ENCODE assay signal across 9 cellular contexts in genomic region chr3:134299185-134299887, GRCh38. TPM values are rescaled to one million over a fixed set of nuclear protein-coding genes. Genes with fewer than 3 reads are reported as not detected.
A peak's percentile ranks its signal among the peaks of the same experiment; 100 is the strongest.
DNase-seq lines count a peak whose midpoint lies in the region; ATAC-seq, FAIRE-seq and TF ChIP-seq lines count a peak whose summit lies in the region.
"Had no signal": no experiment of that assay in that cellular context is flagged by ENCODE, and none has a peak within 500 bp of the region (broad histone marks: within the 10 kb centered on the region; RNA-seq: fewer than 3 reads in every experiment).

No MANE protein-coding gene starts in this region.

- H3K27me3 ChIP-seq in endothelial cell of umbilical vein (ENCODE audit: control insufficient read depth in 2 of 2, insufficient read depth in 2 of 2, low read length in 2 of 2) (peaks cover 0 to 3% of the 10 kb centered on the region in 2 experiments), ovary (no peaks in the 10 kb centered on the region)

- dilution Hi-C loops in endothelial cell of umbilical vein (cut with MboI; ENCODE audit: extremely low pct_ligation_motif_present, low sequenced_read_pairs) = no loop called here

- TF ChIP-seq CTCF in GM10248 (IDR thresholded peaks at IDR 0.05; ENCODE audit: control extremely low read depth, extremely low read depth, low read depth, missing control alignments) (peak; percentile 22), endothelial cell of umbilical vein (IDR thresholded peaks at IDR 0.05; ENCODE audit: extremely low read depth in 1 of 2, insufficient read depth in 1 of 2, low read depth in 1 of 2, low read length in 2 of 2) (no peak), ovary (IDR thresholded peaks at IDR 0.05) (peak; percentile 42 to 64 (median 52))

- H3K4me2 ChIP-seq in endothelial cell of umbilical vein (ENCODE audit: insufficient read depth, low read length) = no peak overlapping the region

- POLR2A ChIA-PET in GM10248 (lab: Yijun Ruan, JAX) (no interaction called here), endothelial cell of umbilical vein (lab: Charles Lee) (interaction anchor here (0.6 kb wide), 1 partner anchor 368 kb away, joined by 3 read pairs; no protein-coding TSS in a partner anchor)

- no TSS peak for BruUV-seq in endothelial cell of umbilical vein (replicated peaks; lab: Mats Ljungman, UMichigan)

- H3K9ac ChIP-seq in endothelial cell of umbilical vein (replicated peaks; ENCODE audit: extremely low read depth, insufficient read depth, low read length) = no peak overlapping the region

- no peaks in the 10 kb centered on the region for H3K79me2 ChIP-seq in endothelial cell of umbilical vein (ENCODE audit: control insufficient read depth, insufficient read depth, low read length)

- H3K4me3 ChIP-seq in endothelial cell of umbilical vein (replicated peaks in 1 of 3; ENCODE audit: insufficient read depth in 1 of 3, low read depth in 1 of 3, low read length in 3 of 3) = no peak overlapping the region
- H3K4me3 ChIP-seq in ovary = no peak overlapping the region

- H3K36me3 ChIP-seq in endothelial cell of umbilical vein (ENCODE audit: control insufficient read depth in 2 of 2, extremely low read depth in 1 of 2, insufficient read depth in 2 of 2, low read length in 2 of 2) (no peaks in the 10 kb centered on the region), ovary (no peaks in the 10 kb centered on the region)

- H3K9me1 ChIP-seq in endothelial cell of umbilical vein (replicated peaks; ENCODE audit: control insufficient read depth, extremely low read depth, insufficient read depth, low read length) = no peaks in the 10 kb centered on the region

- FAIRE-seq in endothelial cell of umbilical vein (lab: Jason Lieb, UNC) = no peak

- TF ChIP-seq POLR2A in endothelial cell of umbilical vein (IDR thresholded peaks at IDR 0.05; ENCODE audit: low read depth, low read length) = no peak
- no peak for TF ChIP-seq POLR2A in ovary (IDR thresholded peaks at IDR 0.05)

- no peaks in the 10 kb centered on the region for H4K20me1 ChIP-seq in endothelial cell of umbilical vein (replicated peaks; ENCODE audit: control insufficient read depth, extremely low read depth, insufficient read depth, low read length)

- H3K9me3 ChIP-seq in endothelial cell of umbilical vein (replicated peaks; ENCODE audit: control insufficient read depth, insufficient read depth, low read length) (no peaks in the 10 kb centered on the region), ovary (no peaks in the 10 kb centered on the region)

- ATAC-seq in GM19351 (IDR thresholded peaks at IDR 0.05; ENCODE audit: unreplicated experiment) = no peak
- no peak for ATAC-seq in HG03378 (IDR thresholded peaks at IDR 0.05; ENCODE audit: unreplicated experiment)

- 64 to 68% (median 66%) methylated on average over 4 of the region's 4 CpGs for WGBS in ovary, 3 donors

- TF ChIP-seq EP300 in ovary (IDR thresholded peaks at IDR 0.05) = no peak

- DNase-seq in GM10248 (ENCODE audit: extremely low spot score) = no peak
- peak; percentile 12 for DNase-seq in NCI-H128 (lab: John Stamatoyannopoulos, UW; ENCODE audit: unreplicated experiment)
- peak; percentile 22 for DNase-seq in endothelial cell of umbilical vein (ENCODE audit: low read depth, low spot score)
- peak in 1 of 5 donors; percentile 45 for DNase-seq in ovary
- DNase-seq in NK-92 treated with Interleukin-12 subunit alpha and Interleukin-12 subunit beta, amount 100 ng/mL, for 24 hours (lab: John Stamatoyannopoulos, UW) = no peak
- no peak for DNase-seq in GM19240 (ENCODE audit: insufficient read length, low spot score)

- H3K27ac ChIP-seq in endothelial cell of umbilical vein (ENCODE audit: insufficient read depth, low read depth, low read length) = no peak overlapping the region
- peak overlapping the region in 1 of 2 donors; percentile 33 for H3K27ac ChIP-seq in ovary
- H3K27ac ChIP-seq: epithelial cell of prostate had no signal

- CTCF ChIA-PET in GM10248 (lab: Yijun Ruan, JAX) (interaction anchor here (7.4 kb wide), 1 partner anchor 175 kb away, joined by 45 read pairs; no protein-coding TSS in a partner anchor), endothelial cell of umbilical vein (lab: Charles Lee) (interaction anchor here (0.6 to 5.8 kb wide), 9 partner anchors 41 to 481 kb away, joined by 3 to 64 read pairs (median 4); no protein-coding TSS in a partner anchor)

- intact Hi-C loops in endothelial cell of umbilical vein (cut with micrococcal nuclease) = loop anchor here (1.0 kb wide), 2 partner anchors 86 to 369 kb away; no protein-coding TSS in a partner anchor
- intact Hi-C loops in ovary (cut with DNase I) = no loop called here

- H2AFZ ChIP-seq in endothelial cell of umbilical vein (ENCODE audit: low read depth, low read length) = peak overlapping the region; percentile 7

- H3K4me1 ChIP-seq in endothelial cell of umbilical vein (ENCODE audit: control insufficient read depth, extremely low read depth, insufficient read depth, low read length) (no peaks in the 10 kb centered on the region), ovary (ENCODE audit: insufficient read depth) (no peaks in the 10 kb centered on the region)

TF ChIP-seq in endothelial cell of umbilical vein, 7 proteins besides CTCF, POLR2A, EP300 and RAD21:
- TF ChIP-seq GATA2 (IDR thresholded peaks at IDR 0.05; ENCODE audit: insufficient read depth, insufficient read length, low read depth, low read length) (no peak), MYC (IDR thresholded peaks at IDR 0.05; ENCODE audit: low read depth, low read length) (no peak), MAX (IDR thresholded peaks at IDR 0.05; ENCODE audit: insufficient read depth, insufficient read length) (no peak), FOS (IDR thresholded peaks at IDR 0.05; ENCODE audit: borderline replicate concordance, insufficient read depth, low read length) (no peak), EZH2 (IDR thresholded peaks at IDR 0.05; ENCODE audit: borderline replicate concordance, low read depth, low read length, severe bottlenecking) (no peak), POLR2AphosphoS5 (IDR thresholded peaks at IDR 0.05; ENCODE audit: insufficient read depth, low read depth, low read length) (no peak), JUN (IDR thresholded peaks at IDR 0.05; ENCODE audit: borderline replicate concordance, insufficient read depth, insufficient read length, low read depth) (no peak)

RNA-seq across cellular contexts. Expression of gene RYK, which starts 48.7 kb away (rescaled TPM):
- 44.1 and 48.3 TPM in 2 replicates for total RNA-seq in endothelial cell of umbilical vein
- 23.7 and 23.8 TPM in 2 replicates for polyA plus RNA-seq in endothelial cell of umbilical vein
- polyA plus RNA-seq in endothelial cell of umbilical vein (2011; cell fraction: cytosol; rRNA removed) = 22.0 and 24.0 TPM in 2 replicates
- polyA plus RNA-seq in endothelial cell of umbilical vein (2011; cell fraction: nucleus; rRNA removed) = 56.8 and 63.2 TPM in 2 replicates
- polyA plus RNA-seq in endothelial cell of umbilical vein (2012) = 36.5 and 43.3 TPM in 2 replicates
- 57.2 and 67.2 TPM in 2 replicates for polyA minus RNA-seq in endothelial cell of umbilical vein
- 29.9 TPM for polyA minus RNA-seq in endothelial cell of umbilical vein (2011; cell fraction: cytosol; rRNA and poly(A)+ RNA removed)
- 54.0 and 72.7 TPM in 2 replicates for polyA minus RNA-seq in endothelial cell of umbilical vein (2011; cell fraction: nucleus; rRNA and poly(A)+ RNA removed)
- 100 to 1,000 TPM; 100 to 171 (median 125) TPM for total RNA-seq in ovary
- 10 to 100 TPM; 78.1 to 94.9 TPM for polyA plus RNA-seq in ovary

Comparison
In these comparisons a context has a peak if more than half of its experiments do, and no peak if none do; other contexts are left out.
1. DNase-seq: peak in NCI-H128 (single experiment) and endothelial cell of umbilical vein (single experiment); none in GM10248 (single experiment), NK-92 treated with Interleukin-12 subunit alpha and Interleukin-12 subunit beta, amount 100 ng/mL, for 24 hours (single experiment) and GM19240 (single experiment).
2. CTCF ChIP-seq: peak in GM10248 (single experiment) and ovary (3 of 3); none in endothelial cell of umbilical vein (0 of 2).